1 cellular context compared by ENCODE assay signal in the genomic region with DNA sequence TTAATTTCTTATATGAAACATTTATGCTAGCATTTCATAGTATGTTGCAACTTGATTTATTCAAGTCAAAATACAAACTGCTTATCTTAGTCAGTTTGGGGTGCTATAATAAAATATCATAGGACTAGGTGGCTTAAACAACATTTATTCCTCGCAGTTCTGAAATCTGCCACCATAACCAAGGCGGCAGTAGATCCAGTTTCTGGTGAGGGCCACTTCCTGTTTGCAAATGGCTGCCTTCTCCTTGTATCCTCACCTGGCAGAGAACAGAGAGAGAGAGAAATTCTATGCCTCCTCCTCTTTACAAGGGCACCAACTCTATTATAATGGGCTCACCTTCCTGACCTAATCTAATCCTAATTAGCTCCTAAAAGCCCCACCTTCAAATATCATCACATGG.
TF ChIP-seq lines count a peak whose summit lies in the region.

No MANE protein-coding gene starts in this region.

TF ChIP-seq in K562, 482 proteins besides CTCF, POLR2A, EP300 and RAD21 (continued from another document):
- TF ChIP-seq, protein P1, sequence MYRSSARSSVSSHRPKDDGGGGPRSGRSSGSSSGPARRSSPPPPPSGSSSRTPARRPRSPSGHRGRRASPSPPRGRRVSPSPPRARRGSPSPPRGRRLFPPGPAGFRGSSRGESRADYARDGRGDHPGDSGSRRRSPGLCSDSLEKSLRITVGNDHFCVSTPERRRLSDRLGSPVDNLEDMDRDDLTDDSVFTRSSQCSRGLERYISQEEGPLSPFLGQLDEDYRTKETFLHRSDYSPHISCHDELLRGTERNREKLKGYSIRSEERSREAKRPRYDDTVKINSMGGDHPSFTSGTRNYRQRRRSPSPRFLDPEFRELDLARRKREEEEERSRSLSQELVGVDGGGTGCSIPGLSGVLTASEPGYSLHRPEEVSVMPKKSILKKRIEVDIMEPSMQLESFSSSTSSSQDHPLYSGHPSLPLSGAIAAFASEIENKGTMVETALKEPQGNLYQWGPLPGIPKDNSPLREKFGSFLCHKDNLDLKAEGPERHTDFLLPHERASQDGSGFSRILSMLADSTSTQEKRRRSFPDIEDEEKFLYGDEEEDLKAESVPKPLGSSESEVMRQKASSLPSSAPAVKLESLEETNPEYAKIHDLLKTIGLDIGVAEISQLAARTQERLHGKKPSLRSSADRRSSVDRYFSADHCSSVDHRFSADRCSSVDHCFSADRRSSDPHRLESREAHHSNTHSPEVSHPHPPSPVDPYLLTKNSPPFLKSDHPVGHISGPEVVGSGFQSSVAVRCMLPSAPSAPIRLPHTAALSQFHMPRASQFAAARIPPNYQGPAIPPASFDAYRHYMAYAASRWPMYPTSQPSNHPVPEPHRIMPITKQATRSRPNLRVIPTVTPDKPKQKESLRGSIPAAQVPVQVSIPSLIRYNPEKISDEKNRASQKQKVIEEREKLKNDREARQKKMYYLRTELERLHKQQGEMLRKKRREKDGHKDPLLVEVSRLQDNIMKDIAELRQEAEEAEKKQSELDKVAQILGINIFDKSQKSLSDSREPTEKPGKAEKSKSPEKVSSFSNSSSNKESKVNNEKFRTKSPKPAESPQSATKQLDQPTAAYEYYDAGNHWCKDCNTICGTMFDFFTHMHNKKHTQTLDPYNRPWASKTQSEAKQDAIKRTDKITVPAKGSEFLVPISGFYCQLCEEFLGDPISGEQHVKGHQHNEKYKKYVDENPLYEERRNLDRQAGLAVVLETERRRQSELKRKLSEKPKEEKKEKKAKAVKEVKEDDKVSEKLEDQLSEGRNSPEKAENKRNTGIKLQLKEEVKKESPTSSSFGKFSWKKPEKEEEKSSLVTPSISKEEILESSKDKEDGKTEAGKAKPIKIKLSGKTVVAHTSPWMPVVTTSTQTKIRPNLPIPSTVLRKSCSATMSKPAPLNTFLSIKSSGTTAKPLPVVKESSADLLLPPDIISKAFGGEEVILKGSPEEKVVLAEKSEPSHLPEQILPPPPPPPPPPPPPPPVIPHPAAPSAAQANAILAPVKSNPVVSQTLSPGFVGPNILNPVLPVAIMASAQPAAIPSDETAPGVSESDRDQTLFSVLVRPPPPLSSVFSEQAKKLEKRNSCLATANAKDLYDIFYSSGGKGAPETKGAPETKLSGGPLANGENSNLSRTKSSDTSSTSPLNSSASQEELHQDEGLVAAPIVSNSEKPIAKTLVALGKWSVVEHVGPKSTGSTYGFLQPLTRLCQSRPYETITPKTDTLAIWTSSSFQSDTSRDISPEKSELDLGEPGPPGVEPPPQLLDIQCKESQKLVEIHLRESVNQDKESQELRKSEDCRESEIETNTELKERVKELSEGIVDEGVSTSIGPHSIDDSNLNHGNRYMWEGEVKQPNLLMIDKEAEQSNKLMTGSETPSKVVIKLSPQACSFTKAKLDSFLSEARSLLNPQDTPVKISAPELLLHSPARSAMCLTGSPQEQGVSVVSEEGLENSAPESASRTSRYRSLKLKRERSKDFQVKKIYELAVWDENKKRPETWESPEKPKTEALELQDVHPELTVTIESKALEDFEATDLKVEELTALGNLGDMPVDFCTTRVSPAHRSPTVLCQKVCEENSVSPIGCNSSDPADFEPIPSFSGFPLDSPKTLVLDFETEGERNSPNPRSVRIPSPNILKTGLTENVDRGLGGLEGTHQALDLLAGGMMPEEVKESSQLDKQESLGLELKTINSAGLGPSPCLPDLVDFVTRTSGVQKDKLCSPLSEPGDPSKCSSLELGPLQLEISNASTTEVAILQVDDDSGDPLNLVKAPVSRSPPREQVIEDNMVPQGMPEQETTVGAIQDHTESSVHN (IDR thresholded peaks at IDR 0.05; ENCODE audit: borderline replicate concordance in 1 of 2, low read depth in 1 of 2): no peak
- TF ChIP-seq GABPA (tag; conservative IDR thresholded peaks at IDR 0.05; ENCODE audit: low read depth) (0 out of 2 replicates have a peak, but pooled peaks have one; percentile 42), ADNP (tag; IDR thresholded peaks at IDR 0.05) (no peak), FOXA1 (IDR thresholded peaks at IDR 0.05; ENCODE audit: borderline replicate concordance) (no peak), PHTF2 (CRISPR knock-in tag; IDR thresholded peaks at IDR 0.05) (no peak), RBM39 (optimal IDR thresholded peaks at IDR 0.05; ENCODE audit: low read depth, low read length) (no peak), ZNF79 (CRISPR knock-in tag; IDR thresholded peaks at IDR 0.05; ENCODE audit: low read depth) (no peak), SMAD3 (CRISPR knock-in tag; conservative IDR thresholded peaks at IDR 0.05) (no peak), ZNF197 (CRISPR knock-in tag; IDR thresholded peaks at IDR 0.05; ENCODE audit: low read depth) (no peak), SPI1 (IDR thresholded peaks at IDR 0.05; ENCODE audit: borderline replicate concordance, low read depth, low read length) (peak; percentile 63)
